ENCODE assay signal across 1 cellular context in genomic region chr12:120413901-120414695, GRCh38.
TF ChIP-seq lines count a peak whose summit lies in the region.

No MANE protein-coding gene starts in this region.

TF ChIP-seq in HEK293, 187 proteins besides CTCF, POLR2A, EP300 and RAD21 (continued from another document):
- TF ChIP-seq ZSCAN5A (tag by site-specific recombination; IDR thresholded peaks at IDR 0.05) (no peak), FEZF1 (tag by site-specific recombination; IDR thresholded peaks at IDR 0.05) (no peak), ZNF2 (tag by site-specific recombination; IDR thresholded peaks at IDR 0.05) (no peak), ZNF501 (tag by site-specific recombination; IDR thresholded peaks at IDR 0.05) (no peak), ZNF776 (tag by site-specific recombination; IDR thresholded peaks at IDR 0.05; ENCODE audit: borderline replicate concordance) (no peak), ZNF132 (tag by site-specific recombination; IDR thresholded peaks at IDR 0.05; ENCODE audit: borderline replicate concordance) (no peak), ZNF639 (tag by site-specific recombination; IDR thresholded peaks at IDR 0.05) (no peak), ZNF843 (tag by site-specific recombination; IDR thresholded peaks at IDR 0.05) (no peak), ZNF571 (tag by site-specific recombination; IDR thresholded peaks at IDR 0.05) (no peak), ZSCAN30 (tag by site-specific recombination; IDR thresholded peaks at IDR 0.05) (0 out of 2 replicates have a peak, but pooled peaks have one; percentile 22), ZNF302 (tag by site-specific recombination; IDR thresholded peaks at IDR 0.05; ENCODE audit: low read depth) (no peak), ZNF423 (tag by site-specific recombination; IDR thresholded peaks at IDR 0.05) (no peak), SETDB1 (IDR thresholded peaks at IDR 0.05; ENCODE audit: insufficient read length, low read length) (no peak), ZNF76 (tag by site-specific recombination; IDR thresholded peaks at IDR 0.05; ENCODE audit: borderline replicate concordance, low read depth) (no peak), ZBTB10 (tag by site-specific recombination; IDR thresholded peaks at IDR 0.05) (no peak), ZNF785 (tag by site-specific recombination; IDR thresholded peaks at IDR 0.05) (0 out of 2 replicates have a peak, but pooled peaks have one; percentile 13), ZNF747 (tag by site-specific recombination; IDR thresholded peaks at IDR 0.05) (no peak), ZNF513 (tag by site-specific recombination; IDR thresholded peaks at IDR 0.05) (no peak), ZNF624 (tag by site-specific recombination; IDR thresholded peaks at IDR 0.05) (no peak), ZNF18 (tag by site-specific recombination; IDR thresholded peaks at IDR 0.05) (no peak), ZNF175 (tag by site-specific recombination; IDR thresholded peaks at IDR 0.05) (no peak), ZNF335 (tag by site-specific recombination; conservative IDR thresholded peaks at IDR 0.05) (peak; percentile 53), ZNF704 (tag by site-specific recombination; IDR thresholded peaks at IDR 0.05) (no peak)
